Comparison of ENCODE assay signal across 25 cellular contexts in the genomic region with DNA sequence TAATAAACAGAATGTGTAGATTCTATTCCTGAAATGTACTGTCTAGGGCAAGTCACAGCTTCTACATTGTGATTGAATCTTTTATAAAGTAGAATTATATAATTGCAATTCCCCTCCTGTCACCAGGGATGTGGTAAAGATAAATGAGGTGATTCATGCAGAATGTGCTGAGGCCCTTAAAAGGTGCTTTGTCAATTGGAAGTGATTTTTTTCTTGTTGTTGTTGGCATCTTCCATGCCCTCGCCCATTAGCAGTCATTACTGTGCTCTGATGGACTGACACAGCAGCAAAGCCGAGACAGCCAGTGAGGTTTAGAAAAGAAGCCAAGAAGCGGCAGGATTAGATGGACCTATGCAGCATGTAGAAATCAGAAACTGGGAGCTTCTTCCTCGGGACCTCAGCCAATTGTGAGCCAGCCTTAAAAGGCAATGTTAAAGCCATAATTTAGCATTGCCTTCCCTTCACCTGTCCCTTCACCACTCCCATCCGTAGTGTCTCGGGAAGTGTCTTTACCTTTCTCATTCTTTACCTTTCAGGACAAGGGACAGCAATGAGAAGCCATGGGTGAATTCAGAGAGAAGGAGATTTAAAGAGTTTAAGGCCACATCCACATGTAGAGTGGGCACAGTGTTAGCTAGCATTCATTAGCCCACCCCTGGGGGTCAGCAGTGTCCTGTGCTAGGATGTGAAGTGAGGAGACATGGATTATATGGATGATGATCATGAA.
DNase-seq lines count a peak whose midpoint lies in the region; ATAC-seq, FAIRE-seq and TF ChIP-seq lines count a peak whose summit lies in the region.
"Had no signal": no experiment of that assay in that cellular context is flagged by ENCODE, and none has a peak within 500 bp of the region (broad histone marks: within the 10 kb centered on the region; RNA-seq: fewer than 3 reads in every experiment).

No MANE protein-coding gene starts in this region.

- ATAC-seq in activated CD8-positive, alpha-beta memory T cell treated with anti-CD3 and anti-CD28 coated beads, Interleukin-2, amount 10 ng/mL, durations not matched to agents 7 days and 5 days = no peak
- ATAC-seq: K562; left colon; psoas muscle; stimulated activated memory B cell treated with anti-CD40 and anti-IgM and Interleukin-4, amounts not matched to agents 10 μg/mL and 1 μg/mL and 100 μg/mL, for 72 hours had no signal

- no peaks in the 10 kb centered on the region for H3K9me3 Mint-ChIP-seq in nephron progenitor cell
- no peaks in the 10 kb centered on the region for H3K9me3 Mint-ChIP-seq in activated CD8-positive, alpha-beta memory T cell treated with anti-CD3 and anti-CD28 coated beads, Interleukin-2, amount 10 ng/mL, durations not matched to agents 7 days and 5 days (ENCODE audit: low read depth)
- H3K9me3 Mint-ChIP-seq: activated CD4-positive, alpha-beta T cell treated with anti-CD3 and anti-CD28 coated beads, Interleukin-2, amount 10 ng/mL, durations not matched to agents 7 days and 5 days; activated naive CD4-positive, alpha-beta T cell treated with anti-CD3 and anti-CD28 coated beads for 36 hours; dendritic cell treated with granulocyte-macrophage colony-stimulating factor and Interleukin-4, amounts not matched to agents 40 ng/mL and 50 ng/mL, for 4 days; memory B cell; stimulated activated memory B cell treated with anti-CD40 and anti-IgM and Interleukin-4, amounts not matched to agents 10 μg/mL and 1 μg/mL and 100 μg/mL, for 72 hours had no signal

- TF ChIP-seq CTCF in epithelial cell of esophagus (IDR thresholded peaks at IDR 0.05; ENCODE audit: insufficient read depth, low read depth, low read length, missing control alignments) (no peak), nephron progenitor cell (IDR thresholded peaks at IDR 0.05) (no peak), GM10266 (IDR thresholded peaks at IDR 0.05; ENCODE audit: control insufficient read depth, insufficient read depth, low read depth, missing control alignments) (no peak)

- no peaks in the 10 kb centered on the region for H3K27me3 Mint-ChIP-seq in nephron progenitor cell (ENCODE audit: low read depth, poor library complexity)
- H3K27me3 Mint-ChIP-seq in activated CD8-positive, alpha-beta memory T cell treated with anti-CD3 and anti-CD28 coated beads, Interleukin-2, amount 10 ng/mL, durations not matched to agents 7 days and 5 days = no peaks in the 10 kb centered on the region
- H3K27me3 Mint-ChIP-seq: dendritic cell treated with granulocyte-macrophage colony-stimulating factor and Interleukin-4, amounts not matched to agents 40 ng/mL and 50 ng/mL, for 4 days; stimulated activated memory B cell treated with anti-CD40 and anti-IgM and Interleukin-4, amounts not matched to agents 10 μg/mL and 1 μg/mL and 100 μg/mL, for 72 hours had no signal

- DNase-seq in EH (ENCODE audit: low read depth) (peak; percentile 16), RCC 7860 (ENCODE audit: low spot score) (peak; percentile 7), epithelial cell of esophagus (ENCODE audit: low read depth) (peak; percentile 48), putamen (ENCODE audit: low spot score) (peak; percentile 44), nephron progenitor cell (no peak), GM10266 (ENCODE audit: extremely low spot score) (no peak)
- DNase-seq in activated CD8-positive, alpha-beta memory T cell treated with anti-CD3 and anti-CD28 coated beads, Interleukin-2, amount 10 ng/mL, durations not matched to agents 7 days and 5 days = no peak
- DNase-seq: activated CD4-positive, alpha-beta T cell treated with anti-CD3 and anti-CD28 coated beads, Interleukin-2, amount 10 ng/mL, durations not matched to agents 7 days and 5 days; activated naive CD4-positive, alpha-beta T cell treated with anti-CD3 and anti-CD28 coated beads for 36 hours; amniotic stem cell; C1 segment of cervical spinal cord; central memory CD4-positive, alpha-beta T cell; left colon; NCI-H1436 treated with DMSO at 0.1 percent for 48 hours; NCI-H524; psoas muscle; stimulated activated CD4-positive, alpha-beta T cell treated with anti-CD3 and anti-CD28 coated beads, Interleukin-2, amount 100 ng/mL, for 48 hours; T-helper 2 cell had no signal

- H3K4me1 Mint-ChIP-seq in nephron progenitor cell = peaks cover 9% of the 10 kb centered on the region
- no peaks in the 10 kb centered on the region for H3K4me1 Mint-ChIP-seq in activated CD8-positive, alpha-beta memory T cell treated with anti-CD3 and anti-CD28 coated beads, Interleukin-2, amount 10 ng/mL, durations not matched to agents 7 days and 5 days
- H3K4me1 Mint-ChIP-seq: activated CD4-positive, alpha-beta T cell treated with anti-CD3 and anti-CD28 coated beads, Interleukin-2, amount 10 ng/mL, durations not matched to agents 7 days and 5 days; memory B cell; stimulated activated memory B cell treated with anti-CD40 and anti-IgM and Interleukin-4, amounts not matched to agents 10 μg/mL and 1 μg/mL and 100 μg/mL, for 72 hours had no signal

- H3K36me3 Mint-ChIP-seq in nephron progenitor cell (ENCODE audit: low read depth) = no peaks in the 10 kb centered on the region
- no peaks in the 10 kb centered on the region for H3K36me3 Mint-ChIP-seq in activated CD8-positive, alpha-beta memory T cell treated with anti-CD3 and anti-CD28 coated beads, Interleukin-2, amount 10 ng/mL, durations not matched to agents 7 days and 5 days
- H3K36me3 Mint-ChIP-seq: memory B cell; stimulated activated memory B cell treated with anti-CD40 and anti-IgM and Interleukin-4, amounts not matched to agents 10 μg/mL and 1 μg/mL and 100 μg/mL, for 72 hours had no signal

- H3K4me3 ChIP-seq in epithelial cell of esophagus (ENCODE audit: low read length) = no peak overlapping the region
- H3K4me3 ChIP-seq: K562, psoas muscle, SK-N-MC, suprapubic skin had no signal

- H3K4me3 Mint-ChIP-seq in nephron progenitor cell = no peak overlapping the region
- H3K4me3 Mint-ChIP-seq in activated CD8-positive, alpha-beta memory T cell treated with anti-CD3 and anti-CD28 coated beads, Interleukin-2, amount 10 ng/mL, durations not matched to agents 7 days and 5 days = no peak overlapping the region
- H3K4me3 Mint-ChIP-seq: activated CD4-positive, alpha-beta T cell treated with anti-CD3 and anti-CD28 coated beads, Interleukin-2, amount 10 ng/mL, durations not matched to agents 7 days and 5 days; activated naive CD4-positive, alpha-beta T cell treated with anti-CD3 and anti-CD28 coated beads for 36 hours; dendritic cell treated with granulocyte-macrophage colony-stimulating factor and Interleukin-4, amounts not matched to agents 40 ng/mL and 50 ng/mL, for 4 days; memory B cell; stimulated activated memory B cell treated with anti-CD40 and anti-IgM and Interleukin-4, amounts not matched to agents 10 μg/mL and 1 μg/mL and 100 μg/mL, for 72 hours had no signal

- CTCF ChIA-PET in activated CD8-positive, alpha-beta memory T cell treated with anti-CD3 and anti-CD28 coated beads, Interleukin-2, amount 10 ng/mL, durations not matched to agents 7 days and 5 days (lab: Charles Lee) = no interaction called here

- no peak overlapping the region for H3K27ac Mint-ChIP-seq in nephron progenitor cell
- no peak overlapping the region for H3K27ac Mint-ChIP-seq in activated CD8-positive, alpha-beta memory T cell treated with anti-CD3 and anti-CD28 coated beads, Interleukin-2, amount 10 ng/mL, durations not matched to agents 7 days and 5 days
- H3K27ac Mint-ChIP-seq: activated CD4-positive, alpha-beta T cell treated with anti-CD3 and anti-CD28 coated beads, Interleukin-2, amount 10 ng/mL, durations not matched to agents 7 days and 5 days; activated naive CD4-positive, alpha-beta T cell treated with anti-CD3 and anti-CD28 coated beads for 36 hours; dendritic cell treated with granulocyte-macrophage colony-stimulating factor and Interleukin-4, amounts not matched to agents 40 ng/mL and 50 ng/mL, for 4 days; memory B cell; stimulated activated memory B cell treated with anti-CD40 and anti-IgM and Interleukin-4, amounts not matched to agents 10 μg/mL and 1 μg/mL and 100 μg/mL, for 72 hours had no signal

- no peak for FAIRE-seq in RCC 7860 (lab: Jason Lieb, UNC)
- FAIRE-seq: endometrium, K562 had no signal

Comparison
In these comparisons a context has a peak if more than half of its experiments do, and no peak if none do; other contexts are left out.
1. DNase-seq: peak in EH (single experiment), RCC 7860 (single experiment), epithelial cell of esophagus (single experiment) and putamen (single experiment); none in nephron progenitor cell (single experiment), activated CD8-positive, alpha-beta memory T cell treated with anti-CD3 and anti-CD28 coated beads, Interleukin-2, amount 10 ng/mL, durations not matched to agents 7 days and 5 days (single experiment) and GM10266 (single experiment).